ENCODE assay signal across 10 cellular contexts in genomic region chr11:60343094-60343704, GRCh38. TPM values are rescaled to one million over a fixed set of nuclear protein-coding genes. Genes with fewer than 3 reads are reported as not detected.
DNase-seq lines count a peak whose midpoint lies in the region; ATAC-seq and TF ChIP-seq lines count a peak whose summit lies in the region.
"Had no signal": no experiment of that assay in that cellular context is flagged by ENCODE, and none has a peak within 500 bp of the region (broad histone marks: within the 10 kb centered on the region; RNA-seq: fewer than 3 reads in every experiment).

No MANE protein-coding gene starts in this region.

- peak; percentile 53 for TF ChIP-seq CTCF in colonic mucosa (IDR thresholded peaks at IDR 0.05)
- TF ChIP-seq CTCF in parathyroid adenoma (IDR thresholded peaks at IDR 0.05): peak; percentile 25
- peak in 1 of 5 experiments; percentile 34 for TF ChIP-seq CTCF in gastrocnemius medialis (IDR thresholded peaks at IDR 0.05 in 4 of 5, conservative IDR thresholded peaks at IDR 0.05 in 1 of 5)

- H3K27me3 ChIP-seq in colonic mucosa: no peaks in the 10 kb centered on the region
- no peaks in the 10 kb centered on the region for H3K27me3 ChIP-seq in parathyroid adenoma (ENCODE audit: control insufficient read depth, insufficient read depth, low read length)
- H3K27me3 ChIP-seq in gastrocnemius medialis: no peaks in the 10 kb centered on the region

- no peak for TF ChIP-seq POLR2A in gastrocnemius medialis (IDR thresholded peaks at IDR 0.05)

- peak; percentile 5 for DNase-seq in NCI-H510A treated with DMSO at 0.1 percent for 48 hours (lab: John Stamatoyannopoulos, UW)
- DNase-seq in NCI-H510A (lab: John Stamatoyannopoulos, UW): no peak
- DNase-seq in NCI-H146 (lab: John Stamatoyannopoulos, UW): peak; percentile 1
- DNase-seq in colonic mucosa: no peak
- DNase-seq in AG20443 (ENCODE audit: low spot score): no peak
- no peak for DNase-seq in gastrocnemius medialis

- intact Hi-C loops in colonic mucosa (cut with DNase I): no loop called here
- intact Hi-C loops in gastrocnemius medialis (cut with DNase I; ENCODE audit: low total_unique reads): no loop called here

- in situ Hi-C loops in gastrocnemius medialis (cut with MboI; ENCODE audit: low sequenced_read_pairs in 4 of 4): no loop called here

- H3K9ac ChIP-seq in colonic mucosa (ENCODE audit: low read depth in 2 of 2, low read length in 2 of 2) (no peak overlapping the region), parathyroid adenoma (no peak overlapping the region)

- no peak overlapping the region for H3K27ac ChIP-seq in colonic mucosa
- no peak overlapping the region for H3K27ac ChIP-seq in parathyroid adenoma
- no peak overlapping the region for H3K27ac ChIP-seq in gastrocnemius medialis

- ATAC-seq in GM18867 (IDR thresholded peaks at IDR 0.05; ENCODE audit: unreplicated experiment) (no peak), gastrocnemius medialis (no peak)

- H3K9me3 ChIP-seq in colonic mucosa: no peaks in the 10 kb centered on the region
- no peaks in the 10 kb centered on the region for H3K9me3 ChIP-seq in parathyroid adenoma (ENCODE audit: control insufficient read depth, low read length)
- H3K9me3 ChIP-seq in gastrocnemius medialis: no peaks in the 10 kb centered on the region

- H3K36me3 ChIP-seq in colonic mucosa: no peaks in the 10 kb centered on the region
- H3K36me3 ChIP-seq in parathyroid adenoma (ENCODE audit: control insufficient read depth, insufficient read depth, low read length): no peaks in the 10 kb centered on the region
- no peaks in the 10 kb centered on the region for H3K36me3 ChIP-seq in gastrocnemius medialis

- H3K79me2 ChIP-seq in parathyroid adenoma: no peaks in the 10 kb centered on the region

- H3K4me3 ChIP-seq in colonic mucosa (no peak overlapping the region), parathyroid adenoma (ENCODE audit: low read depth, low read length) (no peak overlapping the region), gastrocnemius medialis (no peak overlapping the region)

- H3K4me2 ChIP-seq in parathyroid adenoma (ENCODE audit: low read length): no peak overlapping the region

- no peak overlapping the region for H2AFZ ChIP-seq in parathyroid adenoma

- H3K4me1 ChIP-seq in colonic mucosa (no peaks in the 10 kb centered on the region), parathyroid adenoma (no peaks in the 10 kb centered on the region), gastrocnemius medialis (no peaks in the 10 kb centered on the region)

RNA-seq across cellular contexts. Expression of gene MS4A6E, which starts 16.1 kb away (rescaled TPM):
- total RNA-seq in colonic mucosa (not detected), gastrocnemius medialis (not detected)
- total RNA-seq: CD4-positive, CD25-positive, alpha-beta regulatory T cell; glomerular endothelial cell had no signal

RNA-seq across cellular contexts. Expression of gene MS4A7, which starts 35.1 kb away (rescaled TPM):
- 10 to 100 TPM in 1 of 2 donors, 1 to 10 TPM in 1; 3.3 to 12.6 TPM for total RNA-seq in colonic mucosa
- 1 to 10 TPM; 2.5 to 8.9 (median 7.4) TPM for total RNA-seq in gastrocnemius medialis
- total RNA-seq: glomerular endothelial cell had no signal

RNA-seq across cellular contexts. Expression of gene MS4A14, which starts 53.1 kb away (rescaled TPM):
- 1 to 10 TPM in 1 of 2 donors, under 1 TPM in 1; 0.17 to 1.1 TPM for total RNA-seq in colonic mucosa
- under 1 TPM; 0.10 to 0.56 (median 0.27) TPM for total RNA-seq in gastrocnemius medialis
- total RNA-seq: CD4-positive, CD25-positive, alpha-beta regulatory T cell; glomerular endothelial cell had no signal

Comparison
In these comparisons a context has a peak if more than half of its experiments do, and no peak if none do; other contexts are left out.
1. DNase-seq: peak in NCI-H510A treated with DMSO at 0.1 percent for 48 hours (single experiment) and NCI-H146 (single experiment); none in NCI-H510A (single experiment), colonic mucosa (single experiment), AG20443 (single experiment) and gastrocnemius medialis (0 of 2).